Comparison of ENCODE assay signal across 16 cellular contexts in the genomic region with DNA sequence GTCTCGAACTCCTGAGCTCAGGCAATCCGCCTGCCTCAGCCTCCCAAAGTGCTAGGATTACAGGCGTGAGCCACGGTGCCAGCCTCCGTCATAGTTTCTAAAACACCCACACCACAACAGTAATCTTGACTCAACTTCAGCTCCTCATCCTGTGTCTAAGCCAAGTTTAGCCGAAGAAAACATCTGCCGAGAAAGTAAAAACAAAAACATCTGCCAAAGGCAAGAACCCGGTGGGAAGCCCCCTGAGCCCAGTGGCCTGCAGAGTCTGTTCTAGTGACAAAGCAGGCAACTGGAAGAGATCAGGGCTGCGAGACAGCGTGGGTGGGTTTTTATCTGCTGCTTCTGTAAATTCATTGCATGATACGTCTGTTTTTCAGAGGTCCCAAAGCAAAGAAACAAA. TPM values are rescaled to one million over a fixed set of nuclear protein-coding genes. Genes with fewer than 3 reads are reported as not detected.
A peak's percentile ranks its signal among the peaks of the same experiment; 100 is the strongest.
DNase-seq lines count a peak whose midpoint lies in the region; ATAC-seq and TF ChIP-seq lines count a peak whose summit lies in the region.
"Had no signal": no experiment of that assay in that cellular context is flagged by ENCODE, and none has a peak within 500 bp of the region (broad histone marks: within the 10 kb centered on the region; RNA-seq: fewer than 3 reads in every experiment).

No MANE protein-coding gene starts in this region.

- ATAC-seq in Right ventricle myocardium superior (ENCODE audit: poor library complexity) (peak; percentile 79), sciatic nerve (peak; percentile 82), HG03460 (IDR thresholded peaks at IDR 0.05; ENCODE audit: unreplicated experiment) (no peak), HG03439 (IDR thresholded peaks at IDR 0.05; ENCODE audit: unreplicated experiment) (no peak), right lobe of liver (no peak)
- ATAC-seq: Panc1, upper lobe of right lung had no signal

- no peak for TF ChIP-seq CTCF in right lobe of liver (IDR thresholded peaks at IDR 0.05)

- no peaks in the 10 kb centered on the region for H3K27me3 ChIP-seq in right lobe of liver
- H3K27me3 ChIP-seq: esophagus squamous epithelium, upper lobe of right lung had no signal

- H3K4me3 ChIP-seq in right lobe of liver, result no peak overlapping the region
- H3K4me3 ChIP-seq: esophagus squamous epithelium, prostate gland, upper lobe of right lung had no signal

- intact Hi-C loops in Right ventricle myocardium superior (cut with DNase I) (no loop called here), sciatic nerve (cut with DNase I) (no loop called here), right lobe of liver (cut with DNase I) (no loop called here)

- no peaks in the 10 kb centered on the region for H3K36me3 ChIP-seq in right lobe of liver
- H3K36me3 ChIP-seq: esophagus squamous epithelium, prostate gland, upper lobe of right lung had no signal

- H3K9me3 ChIP-seq in right lobe of liver, result no peaks in the 10 kb centered on the region
- H3K9me3 ChIP-seq: esophagus squamous epithelium, prostate gland, upper lobe of right lung had no signal

- WGBS in right lobe of liver (ENCODE audit: insufficient coverage, low coverage, low lambda C conversion rate, missing lambda C conversion rate), result 81% methylated on average over 11 of the region's 11 CpGs

- TF ChIP-seq POLR2A in right lobe of liver (IDR thresholded peaks at IDR 0.05), result no peak

- DNase-seq in AG20443 (ENCODE audit: low spot score), result peak; percentile 75
- peak; percentile 16 for DNase-seq in RPMI7951 (ENCODE audit: low read depth)
- DNase-seq in Right ventricle myocardium superior, result peak; percentile 53
- DNase-seq in sciatic nerve (ENCODE audit: low spot score), result no peak
- DNase-seq in effector CD4-positive, alpha-beta T cell, result no peak
- no peak for DNase-seq in right lobe of liver
- DNase-seq: activated CD8-positive, alpha-beta memory T cell treated with anti-CD3 and anti-CD28 coated beads, Interleukin-2, amount 50 U/mL, for 4 hours; esophagus squamous epithelium; H7; NCI-H2227 treated with DMSO at 0.1 percent for 48 hours; T-helper 9 cell; upper lobe of right lung had no signal

- H3K4me1 ChIP-seq in right lobe of liver, result no peaks in the 10 kb centered on the region
- H3K4me1 ChIP-seq: prostate gland, upper lobe of right lung had no signal

- H3K27ac ChIP-seq in right lobe of liver, result no peak overlapping the region
- H3K27ac ChIP-seq: upper lobe of right lung had no signal

RNA-seq across cellular contexts. Expression of a gene that starts 26.6 kb away (rescaled TPM):
- 444 and 519 TPM in 2 replicates for total RNA-seq in RPMI7951 (2014; rRNA removed; shearing (Covaris generic))
- total RNA-seq in Right ventricle myocardium superior, result 310 TPM
- 317 TPM for total RNA-seq in sciatic nerve
- 100 to 1,000 TPM in 5 of 6 experiments, 10 to 100 TPM in 1; 88.5 to 139 (median 119) TPM for total RNA-seq in right lobe of liver

Comparison
In these comparisons a context has a peak if more than half of its experiments do, and no peak if none do; other contexts are left out.
1. DNase-seq: peak in AG20443 (single experiment), RPMI7951 (single experiment) and Right ventricle myocardium superior (single experiment); none in sciatic nerve (single experiment), effector CD4-positive, alpha-beta T cell (single experiment) and right lobe of liver (0 of 3).
2. ATAC-seq: peak in Right ventricle myocardium superior (single experiment) and sciatic nerve (single experiment); none in HG03460 (single experiment), HG03439 (single experiment) and right lobe of liver (0 of 4).